Comparison of ENCODE assay signal across 1 cellular context in the genomic region with DNA sequence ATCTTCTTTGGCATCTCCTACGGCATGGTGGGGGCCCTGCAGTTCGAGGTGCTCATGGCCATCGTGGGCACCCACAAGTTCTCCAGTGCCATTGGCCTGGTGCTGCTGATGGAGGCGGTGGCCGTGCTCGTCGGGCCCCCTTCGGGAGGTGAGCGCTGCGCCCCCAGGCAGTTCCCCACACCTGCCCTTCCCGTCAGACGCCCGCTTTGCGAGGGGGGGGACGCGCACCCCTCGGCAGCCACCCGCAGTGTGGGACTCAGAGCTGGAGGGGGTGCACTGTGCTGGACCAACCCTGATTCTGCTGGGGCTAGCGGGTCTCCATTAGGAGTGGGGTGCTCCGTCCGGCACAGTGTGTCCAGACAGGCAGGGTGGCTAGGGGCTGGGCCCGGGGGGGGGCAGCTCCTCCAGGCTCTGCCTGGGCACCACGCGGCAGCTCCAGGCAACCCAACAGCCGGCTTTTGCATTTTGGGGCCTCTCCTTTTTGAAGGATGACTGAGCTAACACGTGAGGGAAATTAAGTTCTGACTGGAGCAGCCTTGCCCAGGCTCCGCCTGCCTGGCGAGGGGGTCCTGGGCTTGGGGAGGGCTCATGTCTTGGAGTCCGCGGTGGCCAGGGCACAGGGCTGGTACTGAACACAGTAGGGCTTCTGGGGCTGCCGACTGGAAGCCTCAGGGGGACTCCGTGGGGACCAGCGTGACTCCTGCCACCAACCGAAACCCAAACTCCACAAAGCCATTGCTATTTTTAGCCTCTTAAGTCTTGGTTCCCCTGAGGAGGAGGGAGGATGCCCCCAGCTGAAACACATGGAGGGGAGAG.
TF ChIP-seq lines count a peak whose summit lies in the region.

No MANE protein-coding gene starts in this region.

TF ChIP-seq in HepG2, 621 proteins besides CTCF, POLR2A, EP300 and RAD21 (continued from another document):
- TF ChIP-seq RBAK (CRISPR knock-in tag; IDR thresholded peaks at IDR 0.05) (no peak), ZNF230 (CRISPR knock-in tag; IDR thresholded peaks at IDR 0.05) (no peak), ZNF205 (CRISPR knock-in tag; IDR thresholded peaks at IDR 0.05) (no peak), ZNF781 (CRISPR knock-in tag; IDR thresholded peaks at IDR 0.05; ENCODE audit: borderline replicate concordance, not compliant biosample characterization) (no peak), NFKBIZ (CRISPR knock-in tag; IDR thresholded peaks at IDR 0.05) (no peak), GTF2F1 (IDR thresholded peaks at IDR 0.05; ENCODE audit: low read length) (no peak), ZNF136 (CRISPR knock-in tag; IDR thresholded peaks at IDR 0.05; ENCODE audit: low read depth) (no peak), TFAP4 (IDR thresholded peaks at IDR 0.05; ENCODE audit: borderline replicate concordance, low read depth) (no peak)
- TF ChIP-seq, protein P1, sequence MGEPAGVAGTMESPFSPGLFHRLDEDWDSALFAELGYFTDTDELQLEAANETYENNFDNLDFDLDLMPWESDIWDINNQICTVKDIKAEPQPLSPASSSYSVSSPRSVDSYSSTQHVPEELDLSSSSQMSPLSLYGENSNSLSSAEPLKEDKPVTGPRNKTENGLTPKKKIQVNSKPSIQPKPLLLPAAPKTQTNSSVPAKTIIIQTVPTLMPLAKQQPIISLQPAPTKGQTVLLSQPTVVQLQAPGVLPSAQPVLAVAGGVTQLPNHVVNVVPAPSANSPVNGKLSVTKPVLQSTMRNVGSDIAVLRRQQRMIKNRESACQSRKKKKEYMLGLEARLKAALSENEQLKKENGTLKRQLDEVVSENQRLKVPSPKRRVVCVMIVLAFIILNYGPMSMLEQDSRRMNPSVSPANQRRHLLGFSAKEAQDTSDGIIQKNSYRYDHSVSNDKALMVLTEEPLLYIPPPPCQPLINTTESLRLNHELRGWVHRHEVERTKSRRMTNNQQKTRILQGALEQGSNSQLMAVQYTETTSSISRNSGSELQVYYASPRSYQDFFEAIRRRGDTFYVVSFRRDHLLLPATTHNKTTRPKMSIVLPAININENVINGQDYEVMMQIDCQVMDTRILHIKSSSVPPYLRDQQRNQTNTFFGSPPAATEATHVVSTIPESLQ (CRISPR knock-in tag; conservative IDR thresholded peaks at IDR 0.05): no peak
- TF ChIP-seq, protein P2, sequence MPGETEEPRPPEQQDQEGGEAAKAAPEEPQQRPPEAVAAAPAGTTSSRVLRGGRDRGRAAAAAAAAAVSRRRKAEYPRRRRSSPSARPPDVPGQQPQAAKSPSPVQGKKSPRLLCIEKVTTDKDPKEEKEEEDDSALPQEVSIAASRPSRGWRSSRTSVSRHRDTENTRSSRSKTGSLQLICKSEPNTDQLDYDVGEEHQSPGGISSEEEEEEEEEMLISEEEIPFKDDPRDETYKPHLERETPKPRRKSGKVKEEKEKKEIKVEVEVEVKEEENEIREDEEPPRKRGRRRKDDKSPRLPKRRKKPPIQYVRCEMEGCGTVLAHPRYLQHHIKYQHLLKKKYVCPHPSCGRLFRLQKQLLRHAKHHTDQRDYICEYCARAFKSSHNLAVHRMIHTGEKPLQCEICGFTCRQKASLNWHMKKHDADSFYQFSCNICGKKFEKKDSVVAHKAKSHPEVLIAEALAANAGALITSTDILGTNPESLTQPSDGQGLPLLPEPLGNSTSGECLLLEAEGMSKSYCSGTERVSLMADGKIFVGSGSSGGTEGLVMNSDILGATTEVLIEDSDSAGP (CRISPR knock-in tag; IDR thresholded peaks at IDR 0.05; ENCODE audit: borderline replicate concordance): no peak
